ENCODE assay signal across 28 cellular contexts in genomic region chr9:128860937-128861336, GRCh38. TPM values are rescaled to one million over a fixed set of nuclear protein-coding genes. Genes with fewer than 3 reads are reported as not detected.
A peak's percentile ranks its signal among the peaks of the same experiment; 100 is the strongest.
DNase-seq lines count a peak whose midpoint lies in the region; ATAC-seq and TF ChIP-seq lines count a peak whose summit lies in the region.
"Had no signal": no experiment of that assay in that cellular context is flagged by ENCODE, and none has a peak within 500 bp of the region (broad histone marks: within the 10 kb centered on the region; RNA-seq: fewer than 3 reads in every experiment).

No MANE protein-coding gene starts in this region.

- DNase-seq in HAP-1 (ENCODE audit: low spot score in 2 of 2) = peak; percentile 52 to 73
- DNase-seq in endodermal cell = no peak
- no peak for DNase-seq in trophoblast cell
- no peak for DNase-seq in type B pancreatic cell (ENCODE audit: extremely low spot score, unreplicated experiment)
- no peak for DNase-seq in cardiac septum (ENCODE audit: low spot score)
- DNase-seq in NCI-H82 (lab: John Stamatoyannopoulos, UW) = no peak
- no peak for DNase-seq in stimulated activated effector memory CD8-positive, alpha-beta T cell treated with anti-CD3 and anti-CD28 coated beads, Interleukin-12 subunit alpha, Interleukin-12 subunit beta, amount 100 ng/mL, for 72 hours (ENCODE audit: low spot score in 2 of 2)
- DNase-seq: activated CD4-positive, alpha-beta memory T cell treated with anti-CD3 and anti-CD28 coated beads, Interleukin-2, amount 10 ng/mL, durations not matched to agents 7 days and 5 days; activated CD8-positive, alpha-beta memory T cell treated with anti-CD3 and anti-CD28 coated beads, Interleukin-2, amount 50 U/mL, for 48 hours; activated naive CD4-positive, alpha-beta T cell treated with anti-CD3 and anti-CD28 coated beads, Interleukin-2, amount 50 U/mL, for 16 hours; BE2C; brain microvascular endothelial cell; DMS153; effector CD8-positive, alpha-beta T cell; Karpas-422; naive thymus-derived CD8-positive, alpha-beta T cell; NCI-H1417 treated with DMSO at 0.1 percent for 48 hours; NCI-H2029 treated with DMSO at 0.1 percent for 48 hours; NCI-H526 treated with DMSO at 0.1 percent for 48 hours; occipital lobe; stimulated activated CD4-positive, alpha-beta T cell treated with anti-CD3 and anti-CD28 coated beads, Interleukin-4, amount 100 ng/mL, for 24 hours; T-helper 2 cell; uterus had no signal

- H3K9me3 ChIP-seq in HAP-1 (no peaks in the 10 kb centered on the region), endodermal cell (ENCODE audit: control insufficient read depth, low read length) (no peaks in the 10 kb centered on the region), trophoblast cell (ENCODE audit: insufficient read depth, low read depth, low read length) (no peaks in the 10 kb centered on the region)
- H3K9me3 ChIP-seq: BE2C, uterus had no signal

- no peak overlapping the region for H3K4ac ChIP-seq in trophoblast cell (ENCODE audit: low read depth, low read length)

- H3K4me1 ChIP-seq in HAP-1 (peaks cover 10% of the 10 kb centered on the region), endodermal cell (ENCODE audit: control insufficient read depth, insufficient read depth, low read length) (peaks cover 10% of the 10 kb centered on the region), trophoblast cell (ENCODE audit: control insufficient read depth in 1 of 2, insufficient read depth in 2 of 2, low read length in 2 of 2) (peaks cover 13 to 18% of the 10 kb centered on the region in 2 experiments)
- H3K4me1 ChIP-seq: BE2C, uterus had no signal

- peak overlapping the region; percentile 45 for H2BK12ac ChIP-seq in trophoblast cell (ENCODE audit: low read length)

- H3K4me3 Mint-ChIP-seq in endodermal cell (no peak overlapping the region), type B pancreatic cell (no peak overlapping the region)
- no peak overlapping the region for H3K4me3 Mint-ChIP-seq in stimulated activated effector memory CD8-positive, alpha-beta T cell treated with anti-CD3 and anti-CD28 coated beads, Interleukin-12 subunit alpha, Interleukin-12 subunit beta, amount 100 ng/mL, for 72 hours
- H3K4me3 Mint-ChIP-seq: activated CD4-positive, alpha-beta memory T cell treated with anti-CD3 and anti-CD28 coated beads, Interleukin-2, amount 10 ng/mL, durations not matched to agents 7 days and 5 days; naive thymus-derived CD8-positive, alpha-beta T cell had no signal

- H3K27ac Mint-ChIP-seq in endodermal cell (peak overlapping the region; percentile 92), type B pancreatic cell (peak overlapping the region; percentile 76)
- H3K27ac Mint-ChIP-seq in stimulated activated effector memory CD8-positive, alpha-beta T cell treated with anti-CD3 and anti-CD28 coated beads, Interleukin-12 subunit alpha, Interleukin-12 subunit beta, amount 100 ng/mL, for 72 hours = no peak overlapping the region
- H3K27ac Mint-ChIP-seq: activated CD4-positive, alpha-beta memory T cell treated with anti-CD3 and anti-CD28 coated beads, Interleukin-2, amount 10 ng/mL, durations not matched to agents 7 days and 5 days had no signal

- H4K12ac ChIP-seq in trophoblast cell (ENCODE audit: low read depth, low read length) = no peak overlapping the region

- H3K36me3 ChIP-seq in HAP-1 (replicated peaks) = no peaks in the 10 kb centered on the region
- no peaks in the 10 kb centered on the region for H3K36me3 ChIP-seq in endodermal cell (ENCODE audit: control insufficient read depth, insufficient read depth, low read length)
- H3K36me3 ChIP-seq in trophoblast cell (ENCODE audit: control insufficient read depth in 1 of 2, insufficient read depth in 2 of 2, low read length in 2 of 2) = no peaks in the 10 kb centered on the region
- H3K36me3 ChIP-seq: brain microvascular endothelial cell, uterus had no signal

- H3K79me1 ChIP-seq in trophoblast cell (ENCODE audit: low read length) = peaks cover 4% of the 10 kb centered on the region

- H3K27me3 Mint-ChIP-seq in endodermal cell (ENCODE audit: insufficient read depth) = no peaks in the 10 kb centered on the region
- H3K27me3 Mint-ChIP-seq in type B pancreatic cell = no peaks in the 10 kb centered on the region
- H3K27me3 Mint-ChIP-seq: activated CD4-positive, alpha-beta memory T cell treated with anti-CD3 and anti-CD28 coated beads, Interleukin-2, amount 10 ng/mL, durations not matched to agents 7 days and 5 days; naive thymus-derived CD8-positive, alpha-beta T cell had no signal

- no peak overlapping the region for H3K27ac ChIP-seq in endodermal cell (ENCODE audit: low read depth, low read length)
- H3K27ac ChIP-seq in trophoblast cell (ENCODE audit: low read depth, low read length) = peak overlapping the region; percentile 68
- H3K27ac ChIP-seq: brain microvascular endothelial cell, uterus had no signal

- no peak for ATAC-seq in HG03457 (IDR thresholded peaks at IDR 0.05; ENCODE audit: unreplicated experiment)
- no peak for ATAC-seq in stimulated activated effector memory CD8-positive, alpha-beta T cell treated with anti-CD3 and anti-CD28 coated beads, Interleukin-12 subunit alpha, Interleukin-12 subunit beta, amount 100 ng/mL, for 72 hours
- ATAC-seq: GM12878; left ventricle myocardium superior; naive thymus-derived CD8-positive, alpha-beta T cell; Panc1 had no signal

- H3K27me3 ChIP-seq in HAP-1 (ENCODE audit: low read depth) = no peaks in the 10 kb centered on the region
- H3K27me3 ChIP-seq in endodermal cell (ENCODE audit: control insufficient read depth, insufficient read depth, low read length, poor library complexity, severe bottlenecking) = no peaks in the 10 kb centered on the region
- no peaks in the 10 kb centered on the region for H3K27me3 ChIP-seq in trophoblast cell (ENCODE audit: insufficient read depth, low read length)
- H3K27me3 ChIP-seq: BE2C, brain microvascular endothelial cell, uterus had no signal

- H3K23ac ChIP-seq in trophoblast cell (ENCODE audit: low read length) = no peak overlapping the region

- no peak overlapping the region for H4K8ac ChIP-seq in trophoblast cell (ENCODE audit: low read depth, low read length)

- in situ Hi-C loops in HAP-1 (cut with MboI; ENCODE audit: low sequenced_read_pairs) = no loop called here

- no peak overlapping the region for H3K18ac ChIP-seq in trophoblast cell (ENCODE audit: low read length)

- intact Hi-C loops in cardiac septum (cut with DNase I) = no loop called here

- no peak for TF ChIP-seq CTCF in endodermal cell (conservative IDR thresholded peaks at IDR 0.05)
- no peak for TF ChIP-seq CTCF in type B pancreatic cell (conservative IDR thresholded peaks at IDR 0.05)

- no peak overlapping the region for H2BK5ac ChIP-seq in trophoblast cell (ENCODE audit: low read depth, low read length, poor library complexity)

- H3K14ac ChIP-seq in trophoblast cell (ENCODE audit: low read length) = no peak overlapping the region

- H3K9me3 Mint-ChIP-seq in endodermal cell (no peaks in the 10 kb centered on the region), type B pancreatic cell (no peaks in the 10 kb centered on the region)
- H3K9me3 Mint-ChIP-seq in stimulated activated effector memory CD8-positive, alpha-beta T cell treated with anti-CD3 and anti-CD28 coated beads, Interleukin-12 subunit alpha, Interleukin-12 subunit beta, amount 100 ng/mL, for 72 hours = no peaks in the 10 kb centered on the region
- H3K9me3 Mint-ChIP-seq: activated CD4-positive, alpha-beta memory T cell treated with anti-CD3 and anti-CD28 coated beads, Interleukin-2, amount 10 ng/mL, durations not matched to agents 7 days and 5 days; naive thymus-derived CD8-positive, alpha-beta T cell had no signal

- no peaks in the 10 kb centered on the region for H3K36me3 Mint-ChIP-seq in endodermal cell (ENCODE audit: low read depth)
- H3K36me3 Mint-ChIP-seq in type B pancreatic cell = no peaks in the 10 kb centered on the region
- no peaks in the 10 kb centered on the region for H3K36me3 Mint-ChIP-seq in stimulated activated effector memory CD8-positive, alpha-beta T cell treated with anti-CD3 and anti-CD28 coated beads, Interleukin-12 subunit alpha, Interleukin-12 subunit beta, amount 100 ng/mL, for 72 hours

- no peak overlapping the region for H2AK5ac ChIP-seq in trophoblast cell (ENCODE audit: low read length)

- no peak overlapping the region for H3K9ac ChIP-seq in endodermal cell (ENCODE audit: extremely low read depth, low read length, poor library complexity, severe bottlenecking)
- no peak overlapping the region for H3K9ac ChIP-seq in trophoblast cell (ENCODE audit: low read length)

- no peak overlapping the region for H3K4me2 ChIP-seq in trophoblast cell (ENCODE audit: low read length)

- no peak overlapping the region for H3K4me3 ChIP-seq in HAP-1
- H3K4me3 ChIP-seq in endodermal cell (ENCODE audit: low read length) = no peak overlapping the region
- H3K4me3 ChIP-seq in trophoblast cell (ENCODE audit: low read depth, low read length) = no peak overlapping the region
- H3K4me3 ChIP-seq: GM12878, uterus had no signal

- H2AFZ ChIP-seq in trophoblast cell (ENCODE audit: insufficient read depth, low read length, poor library complexity) = no peak overlapping the region

- H2BK120ac ChIP-seq in trophoblast cell (ENCODE audit: insufficient read depth, low read length, poor library complexity) = no peak overlapping the region

- H4K91ac ChIP-seq in trophoblast cell (ENCODE audit: low read depth, low read length) = peak overlapping the region; percentile 14

- peaks cover 26% of the 10 kb centered on the region for H3K4me1 Mint-ChIP-seq in endodermal cell
- peaks cover 5% of the 10 kb centered on the region for H3K4me1 Mint-ChIP-seq in type B pancreatic cell (ENCODE audit: unreplicated experiment)
- peaks cover 4% of the 10 kb centered on the region for H3K4me1 Mint-ChIP-seq in stimulated activated effector memory CD8-positive, alpha-beta T cell treated with anti-CD3 and anti-CD28 coated beads, Interleukin-12 subunit alpha, Interleukin-12 subunit beta, amount 100 ng/mL, for 72 hours

- 72 to 83% methylated on average over 3 to 5 of the region's 5 CpGs for WGBS in endodermal cell (ENCODE audit: insufficient coverage in 1 of 2, insufficient read length in 1 of 2), 2 experiments
- whole genome bisulfite sequencing in trophoblast cell (ENCODE audit: extremely low coverage, insufficient coverage, insufficient read length) = no CpG with 5 or more reads among the region's 5 CpGs

- H3K79me2 ChIP-seq in trophoblast cell (ENCODE audit: control insufficient read depth, insufficient read depth, low read length, poor library complexity) = peaks cover 3% of the 10 kb centered on the region

RNA-seq across cellular contexts. Expression of gene KYAT1, which starts 20.8 kb away (rescaled TPM):
- total RNA-seq in endodermal cell = 10 to 100 TPM; 13.6 to 25.3 TPM
- polyA plus RNA-seq in endodermal cell (2013, experiment 1 of 2) = 18.8 TPM
- polyA plus RNA-seq in endodermal cell (2013, experiment 2 of 2) = 16.8 TPM
- 3.3 and 4.0 TPM in 2 replicates for polyA plus RNA-seq in trophoblast cell (2013)
- total RNA-seq in type B pancreatic cell (ENCODE audit: low replicate concordance) = 4.0 and 11.5 TPM in 2 replicates
- total RNA-seq in cardiac septum = 9.2 TPM

RNA-seq across cellular contexts. Expression of gene LRRC8A, which starts 21.0 kb away (rescaled TPM):
- total RNA-seq in endodermal cell (10 to 100 TPM; 54.6 to 58.7 TPM), type B pancreatic cell (ENCODE audit: low replicate concordance) (33.2 and 38.2 TPM in 2 replicates), cardiac septum (24.2 TPM)
- polyA plus RNA-seq in endodermal cell (2013, experiment 1 of 2) = 32.7 TPM
- polyA plus RNA-seq in endodermal cell (2013, experiment 2 of 2) = 34.9 TPM
- 39.7 and 40.9 TPM in 2 replicates for polyA plus RNA-seq in trophoblast cell (2013)

RNA-seq across cellular contexts. Expression of gene SPOUT1, which starts 31.3 kb away (rescaled TPM):
- total RNA-seq in endodermal cell (10 to 100 TPM; 66.9 to 86.5 TPM), type B pancreatic cell (ENCODE audit: low replicate concordance) (46.7 and 53.4 TPM in 2 replicates), cardiac septum (18.0 TPM)
- 39.4 TPM for polyA plus RNA-seq in endodermal cell (2013, experiment 1 of 2)
- 25.4 TPM for polyA plus RNA-seq in endodermal cell (2013, experiment 2 of 2)
- polyA plus RNA-seq in trophoblast cell (2013) = 12.7 and 12.8 TPM in 2 replicates

RNA-seq across cellular contexts. Expression of gene ENDOG, which starts 42.6 kb away (rescaled TPM):
- total RNA-seq in endodermal cell (10 to 100 TPM; 15.5 to 15.7 TPM), type B pancreatic cell (ENCODE audit: low replicate concordance) (24.1 and 30.8 TPM in 2 replicates), cardiac septum (47.1 TPM)
- 13.1 TPM for polyA plus RNA-seq in endodermal cell (2013, experiment 1 of 2)
- 11.5 TPM for polyA plus RNA-seq in endodermal cell (2013, experiment 2 of 2)
- 9.7 and 10.2 TPM in 2 replicates for polyA plus RNA-seq in trophoblast cell (2013)

RNA-seq across cellular contexts. Expression of gene PHYHD1, which starts 59.8 kb away (rescaled TPM):
- total RNA-seq in endodermal cell (10 to 100 TPM; 15.2 to 18.0 TPM), type B pancreatic cell (ENCODE audit: low replicate concordance) (10.0 and 14.3 TPM in 2 replicates), cardiac septum (21.9 TPM)
- polyA plus RNA-seq in endodermal cell (2013, experiment 1 of 2) = 6.4 TPM
- polyA plus RNA-seq in endodermal cell (2013, experiment 2 of 2) = 4.7 TPM
- polyA plus RNA-seq in trophoblast cell (2013) = 11.4 TPM in 2 replicates
- total RNA-seq: H4 had no signal

Comparison
In these comparisons a context has a peak if more than half of its experiments do, and no peak if none do; other contexts are left out.
1. DNase-seq: peak in HAP-1 (2 of 2); none in endodermal cell (single experiment), trophoblast cell (0 of 2), type B pancreatic cell (single experiment), cardiac septum (single experiment), NCI-H82 (single experiment) and stimulated activated effector memory CD8-positive, alpha-beta T cell treated with anti-CD3 and anti-CD28 coated beads, Interleukin-12 subunit alpha, Interleukin-12 subunit beta, amount 100 ng/mL, for 72 hours (0 of 2).